Comparison of ENCODE assay signal across 19 cellular contexts in the genomic region with DNA sequence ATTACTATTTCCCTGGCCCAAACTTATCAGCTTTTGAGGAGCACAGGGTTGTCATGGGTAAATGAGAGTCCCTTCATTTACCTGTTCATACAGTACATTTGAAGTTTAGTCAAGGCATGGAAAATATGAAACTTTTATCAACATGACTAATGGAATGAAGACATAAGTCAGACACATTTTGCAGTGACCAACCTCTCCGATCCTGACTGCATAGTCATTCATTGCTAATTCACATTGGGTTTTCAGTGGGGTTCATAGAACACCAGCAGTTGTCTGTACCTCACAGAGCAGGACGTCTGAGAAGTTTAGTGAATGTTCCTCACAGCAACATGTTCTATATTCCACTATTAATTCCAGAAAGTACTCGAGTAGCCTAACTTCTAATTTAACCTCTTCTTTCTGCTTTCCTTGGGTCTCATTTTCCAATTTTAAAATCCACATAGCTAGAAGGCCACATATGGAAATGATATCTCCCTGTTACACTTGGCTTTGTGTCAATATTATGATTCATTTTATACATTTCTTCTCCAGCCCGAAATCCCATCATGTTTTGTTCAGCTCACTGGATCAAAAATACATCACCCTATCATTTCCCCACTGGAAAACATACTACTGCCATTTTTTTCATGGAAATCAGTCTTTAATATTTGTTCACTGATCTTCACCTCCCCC.
A peak's percentile ranks its signal among the peaks of the same experiment; 100 is the strongest.
DNase-seq lines count a peak whose midpoint lies in the region; ATAC-seq, FAIRE-seq and TF ChIP-seq lines count a peak whose summit lies in the region.
"Had no signal": no experiment of that assay in that cellular context is flagged by ENCODE, and none has a peak within 500 bp of the region (broad histone marks: within the 10 kb centered on the region; RNA-seq: fewer than 3 reads in every experiment).

No MANE protein-coding gene starts in this region.

- CTCF ChIA-PET in BJ (lab: Yijun Ruan, JAX): interaction anchor here (0.6 kb wide), 1 partner anchor 23 kb away, joined by 4 read pairs; no protein-coding TSS in a partner anchor

- no peaks in the 10 kb centered on the region for H3K9me3 ChIP-seq in osteoblast (ENCODE audit: low read depth, low read length)

- TF ChIP-seq CTCF in BJ (IDR thresholded peaks at IDR 0.05; ENCODE audit: insufficient read depth, low read depth, low read length): no peak
- TF ChIP-seq CTCF in endothelial cell (IDR thresholded peaks at IDR 0.05; ENCODE audit: unreplicated experiment): no peak
- TF ChIP-seq CTCF in osteoblast (IDR thresholded peaks at IDR 0.05; ENCODE audit: extremely low read depth, low read depth, low read length): no peak
- TF ChIP-seq CTCF in dorsolateral prefrontal cortex (IDR thresholded peaks at IDR 0.05 in 54 of 56, conservative IDR thresholded peaks at IDR 0.05 in 2 of 56; ENCODE audit: low read depth in 1 of 56, partially characterized antibody in 56 of 56): no peak

- H3K4me3 ChIP-seq in BJ (ENCODE audit: low read depth, low read length) (no peak overlapping the region), osteoblast (ENCODE audit: insufficient read depth, low read length) (no peak overlapping the region), dorsolateral prefrontal cortex (no peak overlapping the region)
- H3K4me3 ChIP-seq: hepatocyte had no signal

- H3K79me2 ChIP-seq in osteoblast (ENCODE audit: insufficient read depth, low read length): no peaks in the 10 kb centered on the region
- H3K79me2 ChIP-seq: hepatocyte had no signal

- H3K36me3 ChIP-seq in BJ (ENCODE audit: control insufficient read depth, insufficient read depth, low read length): no peaks in the 10 kb centered on the region
- H3K36me3 ChIP-seq in osteoblast (ENCODE audit: insufficient read depth, low read length): no peaks in the 10 kb centered on the region

- peak overlapping the region; percentile 27 for H3K4me2 ChIP-seq in osteoblast (ENCODE audit: insufficient read depth, low read length)
- H3K4me2 ChIP-seq: hepatocyte had no signal

- no peaks in the 10 kb centered on the region for H3K9me3 Mint-ChIP-seq in endothelial cell (ENCODE audit: unreplicated experiment)
- H3K9me3 Mint-ChIP-seq: activated naive CD8-positive, alpha-beta T cell treated with anti-CD3 and anti-CD28 coated beads, Interleukin-2, amount 50 U/mL, for 24 hours; T-helper 1 cell treated with Interleukin-12 subunit alpha and Interleukin-12 subunit beta and Interleukin-4 antibody, amounts not matched to agents 30 μg/mL and 1 μg/mL, for 36 hours had no signal

- H3K27ac Mint-ChIP-seq in endothelial cell (ENCODE audit: unreplicated experiment): peak overlapping the region; percentile 7
- H3K27ac Mint-ChIP-seq: activated naive CD8-positive, alpha-beta T cell treated with anti-CD3 and anti-CD28 coated beads, Interleukin-2, amount 50 U/mL, for 24 hours; B cell; stimulated activated naive CD8-positive, alpha-beta T cell treated with anti-CD3 and anti-CD28 coated beads, Interleukin-15, amount 100 ng/mL, for 72 hours; T-helper 1 cell treated with Interleukin-12 subunit alpha and Interleukin-12 subunit beta and Interleukin-4 antibody, amounts not matched to agents 30 μg/mL and 1 μg/mL, for 36 hours had no signal

- POLR2A ChIA-PET in BJ (lab: Charles Lee): no interaction called here

- no peaks in the 10 kb centered on the region for H3K27me3 ChIP-seq in BJ (ENCODE audit: control insufficient read depth, insufficient read depth, low read length)
- no peaks in the 10 kb centered on the region for H3K27me3 ChIP-seq in osteoblast (ENCODE audit: insufficient read depth, low read length)
- H3K27me3 ChIP-seq in dorsolateral prefrontal cortex: no peaks in the 10 kb centered on the region
- H3K27me3 ChIP-seq: hepatocyte had no signal

- peak; percentile 19 for DNase-seq in BJ (ENCODE audit: low read depth)
- peak; percentile 19 for DNase-seq in RKO (ENCODE audit: low spot score)
- DNase-seq in endothelial cell (ENCODE audit: low spot score): no peak
- DNase-seq in osteoblast (ENCODE audit: insufficient read length, low spot score, missing footprints): peak; percentile 68
- no peak for DNase-seq in RCC 7860 (ENCODE audit: low spot score)
- no peak for DNase-seq in dorsolateral prefrontal cortex
- DNase-seq in left lobe of liver (ENCODE audit: low spot score): no peak
- DNase-seq: activated CD4-positive, CD25-positive, alpha-beta regulatory T cell; activated naive CD8-positive, alpha-beta T cell treated with anti-CD3 and anti-CD28 coated beads, Interleukin-2, amount 50 U/mL, for 24 hours; NCI-H1092 treated with DMSO at 0.1 percent for 48 hours; NCI-H2171 treated with DMSO at 0.1 percent for 48 hours; Right ventricle myocardium superior; stimulated activated naive CD8-positive, alpha-beta T cell treated with anti-CD3 and anti-CD28 coated beads, Interleukin-15, amount 100 ng/mL, for 72 hours had no signal

- peaks cover 5% of the 10 kb centered on the region for H3K4me1 Mint-ChIP-seq in endothelial cell (ENCODE audit: unreplicated experiment)
- H3K4me1 Mint-ChIP-seq: activated naive CD8-positive, alpha-beta T cell treated with anti-CD3 and anti-CD28 coated beads, Interleukin-2, amount 50 U/mL, for 24 hours; B cell; stimulated activated naive CD8-positive, alpha-beta T cell treated with anti-CD3 and anti-CD28 coated beads, Interleukin-15, amount 100 ng/mL, for 72 hours had no signal

- intact Hi-C loops in dorsolateral prefrontal cortex (cut with DNase I): no loop called here

- FAIRE-seq in RCC 7860 (lab: Jason Lieb, UNC): no peak
- FAIRE-seq: GM18507 had no signal

- H3K27me3 Mint-ChIP-seq in endothelial cell (ENCODE audit: unreplicated experiment): no peaks in the 10 kb centered on the region

- H3K27ac ChIP-seq in osteoblast (ENCODE audit: low read depth, low read length) (peak overlapping the region; percentile 75), dorsolateral prefrontal cortex (peak overlapping the region in 29 of 59 donors; percentile 1 to 65 (median 31))
- H3K27ac ChIP-seq: hepatocyte had no signal

- peaks cover 29% of the 10 kb centered on the region for H3K4me1 ChIP-seq in osteoblast (ENCODE audit: insufficient read depth, low read length)

- H3K4me3 Mint-ChIP-seq in endothelial cell (ENCODE audit: unreplicated experiment): no peak overlapping the region
- H3K4me3 Mint-ChIP-seq: activated naive CD8-positive, alpha-beta T cell treated with anti-CD3 and anti-CD28 coated beads, Interleukin-2, amount 50 U/mL, for 24 hours; B cell; neural crest cell; stimulated activated naive CD8-positive, alpha-beta T cell treated with anti-CD3 and anti-CD28 coated beads, Interleukin-15, amount 100 ng/mL, for 72 hours; T-helper 1 cell treated with Interleukin-12 subunit alpha and Interleukin-12 subunit beta and Interleukin-4 antibody, amounts not matched to agents 30 μg/mL and 1 μg/mL, for 36 hours had no signal

- no peak for ATAC-seq in HG02798 (IDR thresholded peaks at IDR 0.05; ENCODE audit: poor library complexity, unreplicated experiment)
- ATAC-seq in left lobe of liver: no peak
- ATAC-seq: activated naive CD8-positive, alpha-beta T cell treated with anti-CD3 and anti-CD28 coated beads, Interleukin-2, amount 50 U/mL, for 24 hours; stimulated activated naive CD8-positive, alpha-beta T cell treated with anti-CD3 and anti-CD28 coated beads, Interleukin-15, amount 100 ng/mL, for 72 hours had no signal

- no peaks in the 10 kb centered on the region for H3K36me3 Mint-ChIP-seq in endothelial cell (ENCODE audit: low read depth, unreplicated experiment)

- H4K20me1 ChIP-seq in osteoblast (ENCODE audit: insufficient read depth, low read length): no peaks in the 10 kb centered on the region

- H2AFZ ChIP-seq in osteoblast (ENCODE audit: low read length): peak overlapping the region; percentile 3
- H2AFZ ChIP-seq: hepatocyte had no signal

Comparison
In these comparisons a context has a peak if more than half of its experiments do, and no peak if none do; other contexts are left out.
1. DNase-seq: peak in BJ (single experiment), RKO (single experiment) and osteoblast (single experiment); none in endothelial cell (single experiment), RCC 7860 (single experiment), dorsolateral prefrontal cortex (0 of 10) and left lobe of liver (single experiment).